In the genomic region with DNA sequence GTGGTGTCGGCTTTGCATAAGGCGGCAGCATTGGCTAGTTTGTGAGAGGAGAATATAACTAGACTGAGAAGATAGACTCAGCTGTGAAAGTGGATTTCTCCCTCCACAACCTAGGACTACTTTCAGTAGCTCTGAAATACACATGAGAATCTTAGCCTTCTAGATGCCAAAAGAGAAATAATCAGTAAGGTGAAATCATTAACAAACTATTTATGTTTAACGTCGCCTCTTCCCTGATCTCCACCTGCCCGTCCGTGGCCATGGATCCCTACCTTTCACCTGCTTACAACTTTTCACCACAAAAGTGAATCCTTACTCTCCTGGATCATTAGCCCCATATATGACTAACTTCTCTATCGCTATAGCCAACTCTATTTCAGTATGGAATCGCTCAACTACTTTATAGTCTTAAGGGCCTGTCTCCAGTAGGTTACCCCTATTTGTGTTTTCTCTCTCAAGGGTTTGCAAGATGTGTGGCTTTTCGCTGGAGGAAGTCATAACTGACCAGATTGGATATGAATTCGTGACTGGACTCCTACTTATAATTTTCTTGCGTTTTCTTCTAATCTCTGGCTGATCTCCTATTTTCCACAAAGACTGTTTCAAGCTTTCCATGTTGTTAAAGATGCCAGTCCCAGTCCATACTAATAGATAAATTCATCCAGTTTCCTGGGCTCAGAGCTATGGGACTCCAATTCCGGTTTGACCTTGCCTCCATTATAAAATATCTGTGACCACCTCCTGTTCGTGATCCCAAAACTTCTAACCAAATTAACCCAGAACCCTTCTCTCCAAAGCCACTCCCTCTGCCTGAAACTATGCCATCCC, we compare ENCODE assay signal across 8 cellular contexts. TPM values are rescaled to one million over a fixed set of nuclear protein-coding genes. Genes with fewer than 3 reads are reported as not detected.
A peak's percentile ranks its signal among the peaks of the same experiment; 100 is the strongest.
DNase-seq lines count a peak whose midpoint lies in the region; ATAC-seq and TF ChIP-seq lines count a peak whose summit lies in the region.

No MANE protein-coding gene starts in this region.

- peak overlapping the region; percentile 71 for H3K4me2 ChIP-seq in neuronal stem cell (ENCODE audit: insufficient read depth, low read length, poor library complexity, severe bottlenecking)

- no peak for DNase-seq in Right ventricle myocardium inferior (ENCODE audit: missing footprints)
- DNase-seq in cardiac septum (ENCODE audit: low spot score) = no peak
- no peak for DNase-seq in RWPE2 (ENCODE audit: low spot score)
- DNase-seq in epithelial cell of proximal tubule (ENCODE audit: low read depth) = no peak
- no peak for DNase-seq in neuronal stem cell (ENCODE audit: low spot score)
- DNase-seq in nucleus accumbens (lab: John Stamatoyannopoulos, UW) = no peak
- no peak for DNase-seq in SK-N-DZ (ENCODE audit: low spot score)
- DNase-seq in T1000 (lab: John Stamatoyannopoulos, UW) = no peak

- H3K4me1 ChIP-seq in RWPE2 (ENCODE audit: insufficient read depth, poor library complexity, severe bottlenecking) (peaks cover 6% of the 10 kb centered on the region), neuronal stem cell (ENCODE audit: control insufficient read depth in 2 of 2, insufficient read depth in 1 of 2, low read depth in 1 of 2, low read length in 2 of 2) (peaks cover 14 to 16% of the 10 kb centered on the region in 2 donors)

- H4K8ac ChIP-seq in neuronal stem cell (ENCODE audit: low read depth, low read length) = peak overlapping the region; percentile 4

- WGBS in neuronal stem cell (ENCODE audit: extremely low coverage in 2 of 2, insufficient read length in 2 of 2, insufficient replicate concordance in 1 of 2), 2 donors = no CpG with 5 or more reads among the region's 13 CpGs

- no peak overlapping the region for H3K23ac ChIP-seq in neuronal stem cell (ENCODE audit: low read depth, low read length, poor library complexity)

- H3K14ac ChIP-seq in neuronal stem cell (ENCODE audit: low read length) = no peak overlapping the region

- no peak overlapping the region for H4K91ac ChIP-seq in neuronal stem cell (ENCODE audit: low read depth, low read length, poor library complexity)

- peak overlapping the region; percentile 99 for H2BK5ac ChIP-seq in neuronal stem cell (ENCODE audit: low read length)

- peak overlapping the region; percentile 85 for H3K27ac ChIP-seq in RWPE2 (ENCODE audit: poor library complexity, severe bottlenecking)
- peak overlapping the region; percentile 99 for H3K27ac ChIP-seq in neuronal stem cell (replicated peaks; ENCODE audit: low read length)

- no peak for TF ChIP-seq CTCF in RWPE2 (IDR thresholded peaks at IDR 0.05; ENCODE audit: poor library complexity, severe bottlenecking)
- TF ChIP-seq CTCF in epithelial cell of proximal tubule (conservative IDR thresholded peaks at IDR 0.05; ENCODE audit: low read depth, low read length) = peak; percentile 31

- H3K9me3 ChIP-seq in RWPE2 (ENCODE audit: severe bottlenecking) = no peaks in the 10 kb centered on the region
- peaks cover 0 to 2% of the 10 kb centered on the region in 2 donors for H3K9me3 ChIP-seq in neuronal stem cell (replicated peaks in 1 of 2; ENCODE audit: control insufficient read depth in 2 of 2, insufficient read depth in 1 of 2, low read depth in 1 of 2, low read length in 2 of 2)

- no peaks in the 10 kb centered on the region for H3K79me1 ChIP-seq in neuronal stem cell (ENCODE audit: low read depth, low read length)

- peak overlapping the region; percentile 84 for H3K18ac ChIP-seq in neuronal stem cell (ENCODE audit: low read length)

- no peak overlapping the region for H2BK120ac ChIP-seq in neuronal stem cell (ENCODE audit: low read depth, low read length)

- H3K4ac ChIP-seq in neuronal stem cell (ENCODE audit: low read length) = peak overlapping the region; percentile 90

- H3K4me3 ChIP-seq in RWPE2 (ENCODE audit: severe bottlenecking) (peak overlapping the region; percentile 87), epithelial cell of proximal tubule (ENCODE audit: low read depth, low read length) (peak overlapping the region; percentile 71), neuronal stem cell (ENCODE audit: low read length in 2 of 2) (peak overlapping the region; percentile 63 to 86)

- no peak overlapping the region for H2BK12ac ChIP-seq in neuronal stem cell (ENCODE audit: low read length)

- H3K36me3 ChIP-seq in RWPE2 (ENCODE audit: low read depth) (no peaks in the 10 kb centered on the region), neuronal stem cell (replicated peaks in 1 of 2; ENCODE audit: control insufficient read depth in 2 of 2, insufficient read depth in 2 of 2, low read length in 2 of 2) (no peaks in the 10 kb centered on the region)

- H2AK5ac ChIP-seq in neuronal stem cell (ENCODE audit: low read depth, low read length) = peak overlapping the region; percentile 45

- H2BK15ac ChIP-seq in neuronal stem cell (ENCODE audit: low read length) = no peak overlapping the region

- ATAC-seq in Right ventricle myocardium inferior (peak; percentile 40), RWPE2 (ENCODE audit: low read depth) (peak; percentile 20)

- H3K27me3 ChIP-seq in RWPE2 (ENCODE audit: insufficient read depth, poor library complexity, severe bottlenecking) (no peaks in the 10 kb centered on the region), neuronal stem cell (ENCODE audit: control insufficient read depth in 3 of 3, insufficient read depth in 3 of 3, low read depth in 1 of 3, low read length in 3 of 3) (no peaks in the 10 kb centered on the region)

- H3K9ac ChIP-seq in neuronal stem cell (ENCODE audit: low read depth, low read length, poor library complexity) = peak overlapping the region; percentile 92

- H2AFZ ChIP-seq in neuronal stem cell (ENCODE audit: low read length) = peak overlapping the region; percentile 92

- intact Hi-C loops in Right ventricle myocardium inferior (cut with DNase I) (loop anchor here (2.0 to 5.0 kb wide), 3 partner anchors 65 to 501 kb away; partner anchors contain the start of genes NCK1, PCCB and SLC35G2), cardiac septum (cut with DNase I) (loop anchor here (2.0 to 5.0 kb wide), 5 partner anchors 64 to 677 kb away; partner anchors contain the start of genes PCCB and SLC35G2)

RNA-seq across cellular contexts. Expression of gene STAG1, which starts 1.1 kb away (rescaled TPM):
- total RNA-seq in Right ventricle myocardium inferior (23.6 TPM), cardiac septum (24.0 TPM), epithelial cell of proximal tubule (16.3 and 18.4 TPM in 2 replicates)
- polyA plus RNA-seq in neuronal stem cell (2013, experiment 1 of 2) = 9.2 TPM
- 10.0 TPM for polyA plus RNA-seq in neuronal stem cell (2013, experiment 2 of 2)
- 13.9 and 15.9 TPM in 2 replicates for polyA plus RNA-seq in SK-N-DZ (2014; cell fraction: cytosol; rRNA removed)
- 11.3 and 12.9 TPM in 2 replicates for polyA plus RNA-seq in SK-N-DZ (2014; cell fraction: nucleus; rRNA removed)
